2 cellular contexts compared by ENCODE assay signal in genomic region chr2:136384541-136385303, GRCh38.
A peak's percentile ranks its signal among the peaks of the same experiment; 100 is the strongest.
TF ChIP-seq lines count a peak whose summit lies in the region.

No MANE protein-coding gene starts in this region.

TF ChIP-seq in SK-N-SH, 30 proteins besides CTCF, POLR2A, EP300 and RAD21 (continued from another document):
- TF ChIP-seq IRF3 (IDR thresholded peaks at IDR 0.05; ENCODE audit: low read depth, low read length): no peak

TF ChIP-seq in GM12878, 131 proteins besides CTCF, POLR2A, EP300 and RAD21:
- 0 out of 2 replicates have a peak, but pooled peaks have one; percentile 17 for TF ChIP-seq JUNB (IDR thresholded peaks at IDR 0.05)
- no peak; a peak in 2 of 4 replicates for TF ChIP-seq IKZF2 (IDR thresholded peaks at IDR 0.05)
- TF ChIP-seq ATF7 (IDR thresholded peaks at IDR 0.05; ENCODE audit: low read depth): peak; percentile 71
- peak; percentile 10; the same call in 1 of the 2 replicates for TF ChIP-seq PKNOX1 (IDR thresholded peaks at IDR 0.05)
- peak; percentile 12; the same call in 1 of the 2 replicates for TF ChIP-seq RELB (IDR thresholded peaks at IDR 0.05; ENCODE audit: low read depth)
- TF ChIP-seq STAT3 (IDR thresholded peaks at IDR 0.05; ENCODE audit: low read depth, low read length): 0 out of 2 replicates have a peak, but pooled peaks have one; percentile 13
- TF ChIP-seq ZNF592 (IDR thresholded peaks at IDR 0.05): peak; percentile 81; the same call in 1 of the 2 replicates
- no peak; the same call in 1 of the 2 replicates for TF ChIP-seq RUNX3 (IDR thresholded peaks at IDR 0.05; ENCODE audit: low read length)
- no peak for TF ChIP-seq ASH2L (IDR thresholded peaks at IDR 0.05; ENCODE audit: borderline replicate concordance, low read depth)
- 0 out of 2 replicates have a peak, but pooled peaks have one; percentile 14 for TF ChIP-seq MLLT1 (IDR thresholded peaks at IDR 0.05)
- peak; percentile 33 for TF ChIP-seq SKIL (IDR thresholded peaks at IDR 0.05; ENCODE audit: low read depth, poor library complexity, severe bottlenecking)
- peak; percentile 34; the same call in 1 of the 2 replicates for TF ChIP-seq DPF2 (IDR thresholded peaks at IDR 0.05)
- 0 out of 2 replicates have a peak, but pooled peaks have one; percentile 35 for TF ChIP-seq MTA2 (IDR thresholded peaks at IDR 0.05; ENCODE audit: low read depth)
- TF ChIP-seq SMC3 (IDR thresholded peaks at IDR 0.05; ENCODE audit: borderline replicate concordance, low read length): peak; percentile 79; the same call in 1 of the 2 replicates
- TF ChIP-seq NR2F1 (conservative IDR thresholded peaks at IDR 0.05): 0 out of 2 replicates have a peak, but pooled peaks have one; percentile 62
- TF ChIP-seq ZNF24 (IDR thresholded peaks at IDR 0.05): peak; percentile 15; the same call in 1 of the 2 replicates
- no peak for TF ChIP-seq RBBP5 (conservative IDR thresholded peaks at IDR 0.05)
- 0 out of 2 replicates have a peak, but pooled peaks have one; percentile 38 for TF ChIP-seq ZNF687 (IDR thresholded peaks at IDR 0.05)
- no peak for TF ChIP-seq E2F8 (IDR thresholded peaks at IDR 0.05; ENCODE audit: low read depth, partially characterized antibody)
